Comparison of ENCODE assay signal across 15 cellular contexts in the genomic region with DNA sequence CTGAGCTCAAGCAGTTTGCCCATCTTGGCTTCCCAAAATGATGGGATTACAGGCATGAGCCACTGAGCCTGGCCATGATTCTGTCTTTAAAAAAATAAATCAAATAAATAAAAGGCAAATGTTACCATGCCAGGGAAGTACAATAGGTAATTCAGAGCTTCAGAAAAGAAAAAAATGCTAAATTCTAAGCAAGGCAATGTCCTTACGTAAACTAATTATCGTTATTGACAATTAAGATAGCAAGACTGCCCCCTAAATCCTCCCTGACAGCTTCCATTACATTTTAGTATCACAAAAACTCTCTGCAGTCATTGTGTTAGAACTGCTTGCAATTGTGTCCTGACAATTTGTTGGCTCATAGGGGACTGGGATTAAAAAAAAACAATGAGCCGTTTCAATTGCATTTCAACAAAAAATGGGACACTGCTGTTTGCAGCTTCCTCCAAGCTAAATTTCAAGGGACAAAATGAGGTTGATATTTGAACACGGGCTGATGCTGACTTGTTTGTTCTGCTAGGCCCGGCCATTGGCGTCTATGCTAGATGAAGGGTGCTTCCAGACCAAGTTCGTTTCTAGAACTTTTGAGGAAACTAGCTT.
A peak's percentile ranks its signal among the peaks of the same experiment; 100 is the strongest.
DNase-seq lines count a peak whose midpoint lies in the region; ATAC-seq and TF ChIP-seq lines count a peak whose summit lies in the region.
"Had no signal": no experiment of that assay in that cellular context is flagged by ENCODE, and none has a peak within 500 bp of the region (broad histone marks: within the 10 kb centered on the region; RNA-seq: fewer than 3 reads in every experiment).

No MANE protein-coding gene starts in this region.

- intact Hi-C loops in dorsolateral prefrontal cortex (cut with DNase I): no loop called here

- no peaks in the 10 kb centered on the region for H3K27me3 ChIP-seq in GM23338 (ENCODE audit: insufficient read depth)
- H3K27me3 ChIP-seq in dorsolateral prefrontal cortex: no peaks in the 10 kb centered on the region

- H3K9me3 Mint-ChIP-seq in GM23338: no peaks in the 10 kb centered on the region
- H3K9me3 Mint-ChIP-seq in activated T-cell treated with anti-CD3 and anti-CD28 coated beads, Interleukin-2, amount 50 U/mL, for 4 hours: no peaks in the 10 kb centered on the region
- H3K9me3 Mint-ChIP-seq: CD4-positive, alpha-beta T cell had no signal

- H3K27ac ChIP-seq in GM23338 (ENCODE audit: low read depth) (no peak overlapping the region), dorsolateral prefrontal cortex (peak overlapping the region in 56 of 59 donors; percentile 3 to 94 (median 65))

- no peaks in the 10 kb centered on the region for H3K36me3 ChIP-seq in GM23338 (ENCODE audit: insufficient read depth)

- peak overlapping the region; percentile 43; the same call in 1 of the 2 replicates for H2AFZ ChIP-seq in GM23338

- no peaks in the 10 kb centered on the region; the same call in 2 of the 3 replicates for H3K4me1 Mint-ChIP-seq in GM23338
- H3K4me1 Mint-ChIP-seq in activated T-cell treated with anti-CD3 and anti-CD28 coated beads, Interleukin-2, amount 50 U/mL, for 4 hours (ENCODE audit: low read depth): no peaks in the 10 kb centered on the region
- H3K4me1 Mint-ChIP-seq: B cell had no signal

- H3K4me2 ChIP-seq in GM23338: no peak overlapping the region

- no peaks in the 10 kb centered on the region for H3K79me2 ChIP-seq in GM23338 (replicated peaks; ENCODE audit: insufficient read depth)

- H3F3A ChIP-seq in GM23338 (replicated peaks; ENCODE audit: low read depth): no peaks in the 10 kb centered on the region

- ATAC-seq in GM23338 (no peak), GM18870 (IDR thresholded peaks at IDR 0.05; ENCODE audit: unreplicated experiment) (no peak), HG02938 (IDR thresholded peaks at IDR 0.05; ENCODE audit: unreplicated experiment) (no peak)
- no peak for ATAC-seq in activated T-cell treated with anti-CD3 and anti-CD28 coated beads, Interleukin-2, amount 50 U/mL, for 4 hours

- no peaks in the 10 kb centered on the region for H3K36me3 Mint-ChIP-seq in GM23338 (ENCODE audit: low read depth)
- no peaks in the 10 kb centered on the region for H3K36me3 Mint-ChIP-seq in activated T-cell treated with anti-CD3 and anti-CD28 coated beads, Interleukin-2, amount 50 U/mL, for 4 hours (ENCODE audit: insufficient read depth)

- H3K4me3 ChIP-seq in GM23338: no peak overlapping the region
- H3K4me3 ChIP-seq in dorsolateral prefrontal cortex: peak overlapping the region in 2 of 59 donors; percentile 19 to 20

- TF ChIP-seq CTCF in GM23338 (conservative IDR thresholded peaks at IDR 0.05; ENCODE audit: low read depth in 2 of 2) (no peak), dorsolateral prefrontal cortex (IDR thresholded peaks at IDR 0.05 in 54 of 56, conservative IDR thresholded peaks at IDR 0.05 in 2 of 56; ENCODE audit: low read depth in 1 of 56, partially characterized antibody in 56 of 56) (peak in 4 of 56 donors; percentile 6 to 28 (median 23))

- no peaks in the 10 kb centered on the region for H4K20me1 ChIP-seq in GM23338 (replicated peaks; ENCODE audit: insufficient read depth)

- H3K4me1 ChIP-seq in GM23338 (ENCODE audit: insufficient read depth): no peaks in the 10 kb centered on the region

- no peak for DNase-seq in GM23338 (ENCODE audit: low spot score)
- no peak for DNase-seq in dorsolateral prefrontal cortex
- DNase-seq in midbrain (lab: John Stamatoyannopoulos, UW): peak; percentile 36
- peak; percentile 34 for DNase-seq in putamen (ENCODE audit: low spot score)
- no peak for DNase-seq in activated T-cell treated with anti-CD3 and anti-CD28 coated beads, Interleukin-2, amount 50 U/mL, for 4 hours
- DNase-seq in 8988T: no peak
- DNase-seq: ACHN; CD4-positive, alpha-beta T cell; COR-L47; DND-41; GDM1; IMR-90 had no signal

- no peaks in the 10 kb centered on the region for H3K9me2 ChIP-seq in GM23338 (ENCODE audit: insufficient read depth)

- no peak overlapping the region for H3K27ac Mint-ChIP-seq in GM23338
- H3K27ac Mint-ChIP-seq: B cell; CD4-positive, alpha-beta T cell had no signal

- H3K27me3 Mint-ChIP-seq in GM23338 (ENCODE audit: insufficient read depth, low read depth, poor library complexity): peaks cover 2% of the 10 kb centered on the region
- H3K27me3 Mint-ChIP-seq in activated T-cell treated with anti-CD3 and anti-CD28 coated beads, Interleukin-2, amount 50 U/mL, for 4 hours (ENCODE audit: low read depth): peaks cover 3% of the 10 kb centered on the region
- H3K27me3 Mint-ChIP-seq: CD4-positive, alpha-beta T cell had no signal

- H3K4me3 Mint-ChIP-seq in GM23338: no peak overlapping the region
- H3K4me3 Mint-ChIP-seq in activated T-cell treated with anti-CD3 and anti-CD28 coated beads, Interleukin-2, amount 50 U/mL, for 4 hours: no peak overlapping the region
- H3K4me3 Mint-ChIP-seq: B cell; CD4-positive, alpha-beta T cell had no signal

TF ChIP-seq in GM23338, 12 proteins besides CTCF, POLR2A, EP300 and RAD21 (continues in another document):
- TF ChIP-seq, protein P1, sequence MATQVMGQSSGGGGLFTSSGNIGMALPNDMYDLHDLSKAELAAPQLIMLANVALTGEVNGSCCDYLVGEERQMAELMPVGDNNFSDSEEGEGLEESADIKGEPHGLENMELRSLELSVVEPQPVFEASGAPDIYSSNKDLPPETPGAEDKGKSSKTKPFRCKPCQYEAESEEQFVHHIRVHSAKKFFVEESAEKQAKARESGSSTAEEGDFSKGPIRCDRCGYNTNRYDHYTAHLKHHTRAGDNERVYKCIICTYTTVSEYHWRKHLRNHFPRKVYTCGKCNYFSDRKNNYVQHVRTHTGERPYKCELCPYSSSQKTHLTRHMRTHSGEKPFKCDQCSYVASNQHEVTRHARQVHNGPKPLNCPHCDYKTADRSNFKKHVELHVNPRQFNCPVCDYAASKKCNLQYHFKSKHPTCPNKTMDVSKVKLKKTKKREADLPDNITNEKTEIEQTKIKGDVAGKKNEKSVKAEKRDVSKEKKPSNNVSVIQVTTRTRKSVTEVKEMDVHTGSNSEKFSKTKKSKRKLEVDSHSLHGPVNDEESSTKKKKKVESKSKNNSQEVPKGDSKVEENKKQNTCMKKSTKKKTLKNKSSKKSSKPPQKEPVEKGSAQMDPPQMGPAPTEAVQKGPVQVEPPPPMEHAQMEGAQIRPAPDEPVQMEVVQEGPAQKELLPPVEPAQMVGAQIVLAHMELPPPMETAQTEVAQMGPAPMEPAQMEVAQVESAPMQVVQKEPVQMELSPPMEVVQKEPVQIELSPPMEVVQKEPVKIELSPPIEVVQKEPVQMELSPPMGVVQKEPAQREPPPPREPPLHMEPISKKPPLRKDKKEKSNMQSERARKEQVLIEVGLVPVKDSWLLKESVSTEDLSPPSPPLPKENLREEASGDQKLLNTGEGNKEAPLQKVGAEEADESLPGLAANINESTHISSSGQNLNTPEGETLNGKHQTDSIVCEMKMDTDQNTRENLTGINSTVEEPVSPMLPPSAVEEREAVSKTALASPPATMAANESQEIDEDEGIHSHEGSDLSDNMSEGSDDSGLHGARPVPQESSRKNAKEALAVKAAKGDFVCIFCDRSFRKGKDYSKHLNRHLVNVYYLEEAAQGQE (IDR thresholded peaks at IDR 0.05; ENCODE audit: unreplicated experiment): no peak

Comparison
In these comparisons a context has a peak if more than half of its experiments do, and no peak if none do; other contexts are left out.
1. DNase-seq: peak in midbrain (single experiment) and putamen (single experiment); none in GM23338 (single experiment), dorsolateral prefrontal cortex (0 of 10), activated T-cell treated with anti-CD3 and anti-CD28 coated beads, Interleukin-2, amount 50 U/mL, for 4 hours (single experiment) and 8988T (single experiment).